8 cellular contexts compared by ENCODE assay signal in genomic region chr1:6491480-6491962, GRCh38. TPM values are rescaled to one million over a fixed set of nuclear protein-coding genes. Genes with fewer than 3 reads are reported as not detected.
DNase-seq lines count a peak whose midpoint lies in the region; ATAC-seq and TF ChIP-seq lines count a peak whose summit lies in the region.

Gene PLEKHG5, minus strand, starts transcription at chr1:6491667. Its CDS starts 14,096 bp downstream, at chr1:6477571.

- no peak for DNase-seq in BE2C
- no peak for DNase-seq in breast epithelium (ENCODE audit: low spot score in 2 of 2)
- DNase-seq in kidney tubule cell (ENCODE audit: low spot score): peak; percentile 96
- DNase-seq in SKM-1 (lab: John Stamatoyannopoulos, UW; ENCODE audit: unreplicated experiment): no peak

- peak within 1 kb of the TSS; percentile 68 for H3K4me3 ChIP-seq in BE2C (ENCODE audit: low read depth, low read length)
- H3K4me3 ChIP-seq in KMS-11 (IDR thresholded peaks at IDR 0.05; ENCODE audit: insufficient read depth, low read depth, low read length): peak within 1 kb of the TSS; percentile 81
- peak within 1 kb of the TSS; percentile 40 to 75 (median 71) for H3K4me3 ChIP-seq in breast epithelium
- peak within 1 kb of the TSS; percentile 27 to 65 (median 58) for H3K4me3 ChIP-seq in subcutaneous abdominal adipose tissue (ENCODE audit: low read depth in 1 of 5, low read length in 5 of 5)

- no peaks in the 10 kb centered on the region for H3K36me3 ChIP-seq in BE2C
- H3K36me3 ChIP-seq in KMS-11 (ENCODE audit: insufficient read depth): no peaks in the 10 kb centered on the region
- H3K36me3 ChIP-seq in breast epithelium: no peaks in the 10 kb centered on the region
- peaks cover 0 to 3% (median 0%) of the 10 kb centered on the region in 5 donors for H3K36me3 ChIP-seq in subcutaneous abdominal adipose tissue (ENCODE audit: control insufficient read depth in 5 of 5, insufficient read depth in 5 of 5, low read length in 5 of 5)

- H3K4me1 ChIP-seq in BE2C (peaks cover 10% of the 10 kb centered on the region; the same call in 1 of the 2 replicates), KMS-11 (ENCODE audit: low read depth, poor library complexity, severe bottlenecking) (peaks cover 10% of the 10 kb centered on the region), breast epithelium (peaks cover 6% of the 10 kb centered on the region in 2 donors), subcutaneous abdominal adipose tissue (ENCODE audit: control insufficient read depth in 5 of 5, insufficient read depth in 5 of 5, low read length in 5 of 5) (peaks cover 0 to 89% (median 61%) of the 10 kb centered on the region in 5 donors)

- ATAC-seq in GM21737 (IDR thresholded peaks at IDR 0.05; ENCODE audit: unreplicated experiment) (no peak), GM18861 (IDR thresholded peaks at IDR 0.05; ENCODE audit: unreplicated experiment) (no peak)

- no peak within 1 kb of the TSS for H3K27ac ChIP-seq in KMS-11
- H3K27ac ChIP-seq in breast epithelium: peak within 1 kb of the TSS; percentile 82 to 86
- peak within 1 kb of the TSS; percentile 60 for H3K27ac ChIP-seq in subcutaneous abdominal adipose tissue (ENCODE audit: low read depth, low read length)

- H3K9me3 ChIP-seq in BE2C (no peaks in the 10 kb centered on the region), breast epithelium (no peaks in the 10 kb centered on the region), subcutaneous abdominal adipose tissue (ENCODE audit: control insufficient read depth in 5 of 5, low read length in 5 of 5) (no peaks in the 10 kb centered on the region)

- peak within 1 kb of the TSS; percentile 63; the same call in 1 of the 2 replicates for H3K9ac ChIP-seq in KMS-11
- peak within 1 kb of the TSS in 4 of 5 donors; percentile 18 to 68 (median 46) for H3K9ac ChIP-seq in subcutaneous abdominal adipose tissue (ENCODE audit: low read length in 5 of 5)

- H3K27me3 ChIP-seq in BE2C (no peaks in the 10 kb centered on the region), KMS-11 (ENCODE audit: insufficient read depth, low read depth) (peaks cover 7% of the 10 kb centered on the region; the same call in 1 of the 2 replicates), breast epithelium (no peaks in the 10 kb centered on the region), subcutaneous abdominal adipose tissue (ENCODE audit: control insufficient read depth in 5 of 5, insufficient read depth in 4 of 5, low read length in 5 of 5) (peaks cover 0 to 5% (median 0%) of the 10 kb centered on the region in 5 donors)

- H3K79me2 ChIP-seq in KMS-11 (ENCODE audit: insufficient read depth, low read depth): no peaks in the 10 kb centered on the region

- TF ChIP-seq POLR2A in breast epithelium (IDR thresholded peaks at IDR 0.05): no peak

- TF ChIP-seq CTCF in BE2C (IDR thresholded peaks at IDR 0.05; ENCODE audit: low read depth, low read length): no peak
- TF ChIP-seq CTCF in KMS-11 (conservative IDR thresholded peaks at IDR 0.05; ENCODE audit: low read depth, low read length): no peak
- TF ChIP-seq CTCF in breast epithelium (IDR thresholded peaks at IDR 0.05): no peak

- intact Hi-C loops in breast epithelium (cut with DNase I; ENCODE audit: low total_unique reads): loop anchor here (10.0 kb wide), 1 partner anchor 153 kb away; no protein-coding TSS in a partner anchor

- no peaks in the 10 kb centered on the region for H4K20me1 ChIP-seq in KMS-11 (ENCODE audit: insufficient read depth)

- H3K4me2 ChIP-seq in KMS-11: peak within 1 kb of the TSS; percentile 95

- H2AFZ ChIP-seq in KMS-11 (ENCODE audit: low read depth): peak within 1 kb of the TSS; percentile 97

RNA-seq across cellular contexts. Expression of gene PLEKHG5, which starts in this region (rescaled TPM):
- 14.3 TPM for polyA plus RNA-seq in BE2C (2012; ENCODE audit: insufficient read depth, insufficient read length, low read depth)
- 10 to 100 TPM in 2 of 3 donors, 1 to 10 TPM in 1; 7.0 to 12.0 (median 11.8) TPM for total RNA-seq in breast epithelium
